1 cellular context compared by ENCODE assay signal in genomic region chr3:132606085-132606484, GRCh38.
TF ChIP-seq lines count a peak whose summit lies in the region.

No MANE protein-coding gene starts in this region.

TF ChIP-seq in WTC11, 78 proteins besides CTCF, POLR2A, EP300 and RAD21 (continued from another document):
- TF ChIP-seq HMGXB4 (CRISPR knock-in tag; IDR thresholded peaks at IDR 0.05) = no peak
- no peak for TF ChIP-seq ZNF671 (CRISPR knock-in tag; IDR thresholded peaks at IDR 0.05)
- TF ChIP-seq CDX4 (CRISPR knock-in tag; IDR thresholded peaks at IDR 0.05; ENCODE audit: borderline replicate concordance) = no peak
- no peak for TF ChIP-seq ATF1 (CRISPR knock-in tag; IDR thresholded peaks at IDR 0.05)
- TF ChIP-seq PRDM15 (CRISPR knock-in tag; IDR thresholded peaks at IDR 0.05) = no peak
- no peak for TF ChIP-seq GRHL2 (CRISPR knock-in tag; IDR thresholded peaks at IDR 0.05; ENCODE audit: insufficient replicate concordance, severe bottlenecking)
- TF ChIP-seq FOXJ3 (CRISPR knock-in tag; IDR thresholded peaks at IDR 0.05; ENCODE audit: borderline replicate concordance) = no peak
